ENCODE assay signal across 7 cellular contexts in the genomic region with DNA sequence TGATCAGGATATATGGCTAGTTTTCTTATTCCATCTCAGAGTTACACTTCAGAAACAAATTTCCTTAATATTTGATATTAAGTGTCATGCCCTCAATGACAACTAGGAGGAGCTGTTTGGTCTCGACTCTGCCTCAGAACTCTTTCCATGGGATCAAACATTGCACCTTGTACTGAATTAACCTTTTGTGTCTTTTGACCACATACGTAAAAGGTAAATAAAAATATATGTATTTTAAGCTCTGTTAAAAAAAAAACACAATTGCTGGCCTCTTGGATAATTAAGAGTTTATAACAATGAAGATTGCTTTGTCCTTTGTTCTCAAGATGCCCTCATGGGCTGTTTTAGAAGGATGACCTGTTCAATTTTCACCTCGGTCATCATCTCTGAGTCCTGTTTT. TPM values are rescaled to one million over a fixed set of nuclear protein-coding genes. Genes with fewer than 3 reads are reported as not detected.
DNase-seq lines count a peak whose midpoint lies in the region; ATAC-seq and TF ChIP-seq lines count a peak whose summit lies in the region.

No MANE protein-coding gene starts in this region.

- H3K9me3 ChIP-seq in body of pancreas (no peaks in the 10 kb centered on the region), lung (ENCODE audit: control insufficient read depth in 2 of 2, insufficient read depth in 1 of 2, low read length in 1 of 2) (no peaks in the 10 kb centered on the region)

- H3K36me3 ChIP-seq in body of pancreas (replicated peaks in 1 of 2; ENCODE audit: insufficient read depth in 1 of 2, low read depth in 2 of 2) (no peaks in the 10 kb centered on the region), lung (ENCODE audit: control insufficient read depth in 2 of 2, insufficient read depth in 2 of 2, low read length in 2 of 2) (no peaks in the 10 kb centered on the region)

- peak; percentile 31 for DNase-seq in GM10248 (ENCODE audit: extremely low spot score)
- DNase-seq in NAMALWA (ENCODE audit: low spot score), result peak; percentile 48
- no peak for DNase-seq in body of pancreas
- no peak for DNase-seq in lung (ENCODE audit: low spot score)
- no peak for DNase-seq in activated gamma-delta T cell (lab: John Stamatoyannopoulos, UW)
- no peak for DNase-seq in GF-D8 (lab: John Stamatoyannopoulos, UW)

- WGBS in body of pancreas, 2 donors, result 23 to 27% methylated on average over 3 of the region's 3 CpGs
- 31 to 34% methylated on average over 3 of the region's 3 CpGs for WGBS in lung, 2 donors

- no peak overlapping the region for H3K4me3 ChIP-seq in body of pancreas
- no peak overlapping the region for H3K4me3 ChIP-seq in lung

- no peak overlapping the region for H3K27ac ChIP-seq in body of pancreas
- no peak overlapping the region for H3K27ac ChIP-seq in lung (ENCODE audit: low read depth in 1 of 2, low read length in 1 of 2)

- H3K4me1 ChIP-seq in body of pancreas (no peaks in the 10 kb centered on the region), lung (ENCODE audit: control insufficient read depth in 2 of 2, insufficient read depth in 2 of 2, low read length in 2 of 2) (no peaks in the 10 kb centered on the region)

- POLR2A ChIA-PET in GM10248 (lab: Yijun Ruan, JAX), result no interaction called here

- no peaks in the 10 kb centered on the region for H3K27me3 ChIP-seq in body of pancreas
- H3K27me3 ChIP-seq in lung (ENCODE audit: control insufficient read depth, insufficient read depth), result no peaks in the 10 kb centered on the region

- TF ChIP-seq CTCF in GM10248 (IDR thresholded peaks at IDR 0.05; ENCODE audit: control extremely low read depth, extremely low read depth, low read depth, missing control alignments) (peak; percentile 65), body of pancreas (IDR thresholded peaks at IDR 0.05) (peak; percentile 38 to 81 (median 70)), lung (IDR thresholded peaks at IDR 0.05; ENCODE audit: control extremely low read depth, extremely low read depth) (peak; percentile 63)

- CTCF ChIA-PET in GM10248 (lab: Yijun Ruan, JAX), result interaction anchor here (0.7 to 3.3 kb wide), 27 partner anchors 9 to 483 kb away, joined by 3 to 12 read pairs (median 4); no protein-coding TSS in a partner anchor

- intact Hi-C loops in body of pancreas (cut with DNase I), result loop anchor here (10.0 kb wide), 1 partner anchor 460 kb away; no protein-coding TSS in a partner anchor

- no peak for TF ChIP-seq POLR2A in body of pancreas (IDR thresholded peaks at IDR 0.05)

- ATAC-seq in GM21717 (IDR thresholded peaks at IDR 0.05; ENCODE audit: unreplicated experiment) (peak; percentile 67), body of pancreas (no peak), lung (ENCODE audit: insufficient read depth, low FRiP score) (no peak)

RNA-seq across cellular contexts. Expression of a gene that starts 18.7 kb away (rescaled TPM):
- total RNA-seq in body of pancreas (10 to 100 TPM; 27.4 to 53.7 TPM), lung (1,000 to 10,000 TPM; 1,129 to 1,753 TPM)
- 100 to 1,000 TPM; 339 to 739 TPM for polyA plus RNA-seq in lung

Comparison
In these comparisons a context has a peak if more than half of its experiments do, and no peak if none do; other contexts are left out.
1. DNase-seq: peak in GM10248 (single experiment) and NAMALWA (single experiment); none in body of pancreas (0 of 4), lung (single experiment), activated gamma-delta T cell (single experiment) and GF-D8 (single experiment).
2. RNA of a gene that starts 18.7 kb away (total RNA-seq): 1,129 to 1,753 TPM in lung; 27.4 to 53.7 TPM in body of pancreas; every median in the first group is over 10 times any median in the second.
3. Peak in every context shown above with its lines, with median percentiles within 50 percentile points of each other: CTCF ChIP-seq.